ENCODE assay signal across 1 cellular context in the genomic region with DNA sequence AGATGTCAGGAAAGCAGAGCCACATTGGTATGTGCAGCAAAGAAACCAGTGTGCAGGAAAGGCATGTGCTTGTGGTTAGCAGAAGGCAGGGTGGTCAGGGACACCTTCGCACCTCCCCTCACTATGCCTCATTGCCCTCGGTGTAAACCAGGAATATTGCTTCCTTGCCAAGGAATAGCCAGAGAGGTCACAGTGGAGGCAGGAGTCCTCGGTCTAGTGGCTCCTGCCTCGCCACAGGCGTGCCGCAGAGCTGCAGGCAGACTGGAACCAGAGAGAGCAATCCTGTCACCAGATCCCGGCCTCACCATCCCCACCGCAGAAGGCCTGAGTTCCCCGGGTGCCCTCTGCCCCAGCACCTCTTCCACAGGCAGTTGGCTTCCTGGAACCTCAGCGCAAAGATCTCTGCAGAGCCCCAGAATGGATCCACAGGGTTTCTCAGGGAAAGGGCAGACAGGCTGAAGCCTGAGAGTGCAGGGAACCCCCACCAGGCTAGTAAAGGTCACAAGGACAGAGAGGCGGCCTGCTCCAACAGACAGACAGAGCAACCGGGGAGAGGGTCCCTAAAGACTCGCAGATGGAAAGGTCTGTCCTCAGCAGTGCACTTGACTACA.
TF ChIP-seq lines count a peak whose summit lies in the region.

No MANE protein-coding gene starts in this region.

TF ChIP-seq in neural cell, 6 proteins besides CTCF, POLR2A, EP300 and RAD21:
- TF ChIP-seq REST (IDR thresholded peaks at IDR 0.05; ENCODE audit: borderline replicate concordance): no peak
- TF ChIP-seq TAF1 (IDR thresholded peaks at IDR 0.05; ENCODE audit: low read depth): no peak
- no peak for TF ChIP-seq MXI1 (conservative IDR thresholded peaks at IDR 0.05; ENCODE audit: poor library complexity, severe bottlenecking)
- no peak for TF ChIP-seq POLR2AphosphoS5 (IDR thresholded peaks at IDR 0.05)
- TF ChIP-seq EZH2 (IDR thresholded peaks at IDR 0.05; ENCODE audit: borderline replicate concordance, insufficient read depth, low read length, poor library complexity, severe bottlenecking): no peak
- no peak for TF ChIP-seq SMC3 (conservative IDR thresholded peaks at IDR 0.05; ENCODE audit: poor library complexity)
TF ChIP-seq in neural cell: peak in this region for 0.
